ENCODE assay signal across 9 cellular contexts in the genomic region with DNA sequence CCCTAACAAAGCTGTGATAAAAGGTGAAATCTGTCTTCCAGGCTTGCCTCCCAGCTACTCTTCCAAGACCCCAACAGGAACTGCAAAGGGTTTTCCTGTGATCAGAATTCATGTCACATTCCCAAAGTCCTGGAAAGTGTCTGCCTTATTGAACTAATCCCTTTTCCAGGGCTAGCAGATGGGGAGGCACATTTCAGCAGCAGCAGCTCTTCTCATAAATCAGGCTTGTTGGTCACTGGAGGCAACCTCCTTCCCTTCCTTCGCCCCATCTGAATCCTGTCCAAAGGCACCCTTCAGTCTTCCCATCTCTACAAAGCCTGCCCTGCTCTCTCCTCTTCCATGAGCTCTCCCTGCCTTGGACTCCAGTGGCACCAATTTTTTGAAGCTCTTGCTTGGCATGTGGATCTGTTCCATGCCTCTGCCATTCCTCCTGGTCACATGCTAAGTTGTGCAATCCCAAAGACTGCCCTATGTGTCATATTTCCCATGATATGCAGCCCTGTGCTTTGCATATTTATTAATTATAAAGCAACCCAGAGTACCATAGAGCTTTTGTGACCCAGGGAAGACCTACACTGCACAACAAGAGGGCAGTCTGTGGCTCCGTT.
DNase-seq lines count a peak whose midpoint lies in the region; ATAC-seq, FAIRE-seq and TF ChIP-seq lines count a peak whose summit lies in the region.
"Had no signal": no experiment of that assay in that cellular context is flagged by ENCODE, and none has a peak within 500 bp of the region (broad histone marks: within the 10 kb centered on the region; RNA-seq: fewer than 3 reads in every experiment).

No MANE protein-coding gene starts in this region.

- no peak overlapping the region for H3K56ac ChIP-seq in mesendoderm (ENCODE audit: low read length)

- H3K4me2 ChIP-seq in A549: peak overlapping the region; percentile 75
- H3K4me2 ChIP-seq in mesendoderm (ENCODE audit: low read length): no peak overlapping the region
- H3K4me2 ChIP-seq: neural progenitor cell had no signal

- H4K5ac ChIP-seq in mesendoderm (ENCODE audit: low read length): no peak overlapping the region

- no peak for TF ChIP-seq CTCF in A549 (IDR thresholded peaks at IDR 0.05)

- WGBS in A549 (ENCODE audit: missing lambda C conversion rate): 60% methylated on average over 2 of the region's 2 CpGs
- WGBS in mesendoderm (ENCODE audit: extremely low coverage, insufficient coverage, low lambda C conversion rate): no CpG with 5 or more reads among the region's 2 CpGs

- no peak overlapping the region for H2BK15ac ChIP-seq in mesendoderm (replicated peaks; ENCODE audit: low read depth)

- no peaks in the 10 kb centered on the region for H3K79me1 ChIP-seq in mesendoderm (ENCODE audit: low read length)

- peaks cover 64% of the 10 kb centered on the region for H3K4me1 ChIP-seq in A549
- H3K4me1 ChIP-seq in mesendoderm (ENCODE audit: control insufficient read depth, low read depth, low read length): peaks cover 3% of the 10 kb centered on the region
- H3K4me1 ChIP-seq: neural progenitor cell had no signal

- no peak overlapping the region for H3K4ac ChIP-seq in mesendoderm (ENCODE audit: low read depth, low read length)

- no peaks in the 10 kb centered on the region for H3K9me3 ChIP-seq in A549

- DNase-seq in A549 (ENCODE audit: low read depth in 1 of 2, low spot score in 1 of 2): peak; percentile 23 to 58
- DNase-seq in MV-4-11 (lab: John Stamatoyannopoulos, UW): peak; percentile 37
- peak; percentile 48 for DNase-seq in dedifferentiated amniotic fluid mesenchymal stem cell (ENCODE audit: extremely low spot score)
- DNase-seq in mesendoderm: peak; percentile 26
- no peak for DNase-seq in stimulated activated CD4-positive, alpha-beta T cell treated with anti-CD3 and anti-CD28 coated beads, Interleukin-15, amount 100 ng/mL, for 24 hours
- no peak for DNase-seq in HEK293T (ENCODE audit: extremely low spot score)
- no peak for DNase-seq in central memory CD4-positive, alpha-beta T cell

- TF ChIP-seq POLR2A in A549 (IDR thresholded peaks at IDR 0.05; ENCODE audit: low read length): no peak

- no peak overlapping the region for H4K8ac ChIP-seq in mesendoderm (ENCODE audit: low read depth, low read length)

- ATAC-seq in A549: peak; percentile 40 to 49
- ATAC-seq in HG02759 (IDR thresholded peaks at IDR 0.05; ENCODE audit: unreplicated experiment): no peak

- no peak overlapping the region for H2AK5ac ChIP-seq in mesendoderm (ENCODE audit: low read length)

- no peak overlapping the region for H3K9ac ChIP-seq in mesendoderm (ENCODE audit: low read length)
- H3K9ac ChIP-seq: neural progenitor cell had no signal

- FAIRE-seq in A549 (lab: Jason Lieb, UNC): no peak

- no peaks in the 10 kb centered on the region for H3K27me3 ChIP-seq in mesendoderm (ENCODE audit: insufficient read depth, low read length, poor library complexity)
- H3K27me3 ChIP-seq: neural progenitor cell had no signal

- H3K79me2 ChIP-seq in mesendoderm (ENCODE audit: control insufficient read depth, insufficient read depth, low read length): no peaks in the 10 kb centered on the region

- no peak overlapping the region for H2BK120ac ChIP-seq in mesendoderm (ENCODE audit: low read depth, low read length)

- H3K27ac ChIP-seq in A549 (peak overlapping the region; percentile 71 to 86), mesendoderm (ENCODE audit: low read depth, low read length) (no peak overlapping the region)
- H3K27ac ChIP-seq: neural progenitor cell had no signal

- POLR2A ChIA-PET in A549 (lab: Yijun Ruan, JAX) (interaction anchor here (1.0 to 1.8 kb wide), 6 partner anchors 10 to 223 kb away, joined by 3 to 5 read pairs (median 3); no protein-coding TSS in a partner anchor), HEK293T (lab: Yijun Ruan, JAX) (no interaction called here)

- peaks cover 4% of the 10 kb centered on the region for H3K36me3 ChIP-seq in mesendoderm (ENCODE audit: control insufficient read depth, insufficient read depth, low read length)
- H3K36me3 ChIP-seq: neural progenitor cell had no signal

- no peak overlapping the region for H3K23ac ChIP-seq in mesendoderm (ENCODE audit: low read length)

- H2BK5ac ChIP-seq in mesendoderm (ENCODE audit: low read length): no peak overlapping the region

- no peak overlapping the region for H3K18ac ChIP-seq in mesendoderm (ENCODE audit: low read length)

- no peak for TF ChIP-seq RAD21 in A549 (conservative IDR thresholded peaks at IDR 0.05 in 1 of 2, IDR thresholded peaks at IDR 0.05 in 1 of 2)

- CTCF ChIA-PET in A549 (lab: Yijun Ruan, JAX) (interaction anchor here (1.1 to 4.3 kb wide), 5 partner anchors 12 to 225 kb away, joined by 3 to 23 read pairs (median 6); no protein-coding TSS in a partner anchor), HEK293T (lab: Yijun Ruan, JAX) (no interaction called here)

- peak overlapping the region; percentile 3; the same call in 1 of the 3 replicates for H3K4me3 ChIP-seq in A549
- H3K4me3 ChIP-seq in mesendoderm (ENCODE audit: low read length): no peak overlapping the region
- H3K4me3 ChIP-seq: neural progenitor cell had no signal

- TF ChIP-seq EP300 in A549 (IDR thresholded peaks at IDR 0.05): no peak

TF ChIP-seq in A549, 52 proteins besides CTCF, POLR2A, EP300 and RAD21 (continues in another document):
- TF ChIP-seq MYC (IDR thresholded peaks at IDR 0.05; ENCODE audit: borderline replicate concordance, low read length): no peak
- TF ChIP-seq, protein P1, sequence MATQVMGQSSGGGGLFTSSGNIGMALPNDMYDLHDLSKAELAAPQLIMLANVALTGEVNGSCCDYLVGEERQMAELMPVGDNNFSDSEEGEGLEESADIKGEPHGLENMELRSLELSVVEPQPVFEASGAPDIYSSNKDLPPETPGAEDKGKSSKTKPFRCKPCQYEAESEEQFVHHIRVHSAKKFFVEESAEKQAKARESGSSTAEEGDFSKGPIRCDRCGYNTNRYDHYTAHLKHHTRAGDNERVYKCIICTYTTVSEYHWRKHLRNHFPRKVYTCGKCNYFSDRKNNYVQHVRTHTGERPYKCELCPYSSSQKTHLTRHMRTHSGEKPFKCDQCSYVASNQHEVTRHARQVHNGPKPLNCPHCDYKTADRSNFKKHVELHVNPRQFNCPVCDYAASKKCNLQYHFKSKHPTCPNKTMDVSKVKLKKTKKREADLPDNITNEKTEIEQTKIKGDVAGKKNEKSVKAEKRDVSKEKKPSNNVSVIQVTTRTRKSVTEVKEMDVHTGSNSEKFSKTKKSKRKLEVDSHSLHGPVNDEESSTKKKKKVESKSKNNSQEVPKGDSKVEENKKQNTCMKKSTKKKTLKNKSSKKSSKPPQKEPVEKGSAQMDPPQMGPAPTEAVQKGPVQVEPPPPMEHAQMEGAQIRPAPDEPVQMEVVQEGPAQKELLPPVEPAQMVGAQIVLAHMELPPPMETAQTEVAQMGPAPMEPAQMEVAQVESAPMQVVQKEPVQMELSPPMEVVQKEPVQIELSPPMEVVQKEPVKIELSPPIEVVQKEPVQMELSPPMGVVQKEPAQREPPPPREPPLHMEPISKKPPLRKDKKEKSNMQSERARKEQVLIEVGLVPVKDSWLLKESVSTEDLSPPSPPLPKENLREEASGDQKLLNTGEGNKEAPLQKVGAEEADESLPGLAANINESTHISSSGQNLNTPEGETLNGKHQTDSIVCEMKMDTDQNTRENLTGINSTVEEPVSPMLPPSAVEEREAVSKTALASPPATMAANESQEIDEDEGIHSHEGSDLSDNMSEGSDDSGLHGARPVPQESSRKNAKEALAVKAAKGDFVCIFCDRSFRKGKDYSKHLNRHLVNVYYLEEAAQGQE (IDR thresholded peaks at IDR 0.05): no peak
- no peak for TF ChIP-seq FOXS1 (CRISPR knock-in tag; IDR thresholded peaks at IDR 0.05)
- TF ChIP-seq TFCP2L1 (CRISPR knock-in tag; IDR thresholded peaks at IDR 0.05): no peak
- TF ChIP-seq HOXB5 (CRISPR knock-in tag; IDR thresholded peaks at IDR 0.05): peak; percentile 80; the same call in 1 of the 2 replicates
- no peak for TF ChIP-seq GATA3 (IDR thresholded peaks at IDR 0.05; ENCODE audit: borderline replicate concordance)
- no peak for TF ChIP-seq BHLHE40 (IDR thresholded peaks at IDR 0.05; ENCODE audit: low read depth, low read length)
- TF ChIP-seq FOSB (CRISPR knock-in tag; IDR thresholded peaks at IDR 0.05): no peak

TF ChIP-seq in HEK293T, 16 proteins besides CTCF, POLR2A, EP300 and RAD21:
- TF ChIP-seq CTBP1 (IDR thresholded peaks at IDR 0.05; ENCODE audit: borderline replicate concordance) (no peak), ARNT (IDR thresholded peaks at IDR 0.05) (no peak), NFRKB (IDR thresholded peaks at IDR 0.05) (no peak), SUZ12 (IDR thresholded peaks at IDR 0.05) (no peak), BHLHE40 (IDR thresholded peaks at IDR 0.05; ENCODE audit: borderline replicate concordance) (no peak), SP1 (IDR thresholded peaks at IDR 0.05) (no peak), L3MBTL2 (conservative IDR thresholded peaks at IDR 0.05) (no peak), LEF1 (IDR thresholded peaks at IDR 0.05; ENCODE audit: borderline replicate concordance) (no peak), HDGF (IDR thresholded peaks at IDR 0.05; ENCODE audit: borderline replicate concordance) (no peak), FOXA1 (IDR thresholded peaks at IDR 0.05) (no peak), FOXM1 (IDR thresholded peaks at IDR 0.05; ENCODE audit: borderline replicate concordance) (no peak), FOXK2 (IDR thresholded peaks at IDR 0.05) (no peak), ZNF384 (IDR thresholded peaks at IDR 0.05) (no peak), TARDBP (IDR thresholded peaks at IDR 0.05) (no peak), ELF4 (IDR thresholded peaks at IDR 0.05) (no peak)
- TF ChIP-seq, protein P2, sequence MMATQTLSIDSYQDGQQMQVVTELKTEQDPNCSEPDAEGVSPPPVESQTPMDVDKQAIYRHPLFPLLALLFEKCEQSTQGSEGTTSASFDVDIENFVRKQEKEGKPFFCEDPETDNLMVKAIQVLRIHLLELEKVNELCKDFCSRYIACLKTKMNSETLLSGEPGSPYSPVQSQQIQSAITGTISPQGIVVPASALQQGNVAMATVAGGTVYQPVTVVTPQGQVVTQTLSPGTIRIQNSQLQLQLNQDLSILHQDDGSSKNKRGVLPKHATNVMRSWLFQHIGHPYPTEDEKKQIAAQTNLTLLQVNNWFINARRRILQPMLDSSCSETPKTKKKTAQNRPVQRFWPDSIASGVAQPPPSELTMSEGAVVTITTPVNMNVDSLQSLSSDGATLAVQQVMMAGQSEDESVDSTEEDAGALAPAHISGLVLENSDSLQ (IDR thresholded peaks at IDR 0.05): no peak

Comparison
In these comparisons a context has a peak if more than half of its experiments do, and no peak if none do; other contexts are left out.
1. DNase-seq: peak in A549 (2 of 2), MV-4-11 (single experiment), dedifferentiated amniotic fluid mesenchymal stem cell (single experiment) and mesendoderm (single experiment); none in stimulated activated CD4-positive, alpha-beta T cell treated with anti-CD3 and anti-CD28 coated beads, Interleukin-15, amount 100 ng/mL, for 24 hours (single experiment), HEK293T (single experiment) and central memory CD4-positive, alpha-beta T cell (single experiment).